ENCODE assay signal across 22 cellular contexts in genomic region chr4:53089940-53090729, GRCh38.
DNase-seq lines count a peak whose midpoint lies in the region; ATAC-seq, FAIRE-seq and TF ChIP-seq lines count a peak whose summit lies in the region.
"Had no signal": no experiment of that assay in that cellular context is flagged by ENCODE, and none has a peak within 500 bp of the region (broad histone marks: within the 10 kb centered on the region; RNA-seq: fewer than 3 reads in every experiment).

No MANE protein-coding gene starts in this region.

- H3K27ac Mint-ChIP-seq in activated CD4-positive, alpha-beta T cell treated with anti-CD3 and anti-CD28 coated beads, Interleukin-2, amount 10 ng/mL, durations not matched to agents 7 days and 5 days, result no peak overlapping the region
- no peak overlapping the region for H3K27ac Mint-ChIP-seq in naive thymus-derived CD4-positive, alpha-beta T cell
- H3K27ac Mint-ChIP-seq: natural killer cell; stimulated activated memory B cell treated with anti-CD40 and anti-IgM and Interleukin-4, amounts not matched to agents 10 μg/mL and 1 μg/mL and 100 μg/mL, for 72 hours; T-cell had no signal

- H3K27me3 ChIP-seq in naive thymus-derived CD4-positive, alpha-beta T cell (ENCODE audit: control insufficient read depth in 2 of 2, insufficient read depth in 2 of 2, low read length in 2 of 2), result no peaks in the 10 kb centered on the region
- H3K27me3 ChIP-seq in suprapubic skin, result no peaks in the 10 kb centered on the region
- H3K27me3 ChIP-seq: tibial artery had no signal

- no peaks in the 10 kb centered on the region for H3K36me3 ChIP-seq in naive thymus-derived CD4-positive, alpha-beta T cell (ENCODE audit: control insufficient read depth in 2 of 3, insufficient read depth in 3 of 3, low read length in 3 of 3)
- no peaks in the 10 kb centered on the region for H3K36me3 ChIP-seq in suprapubic skin
- H3K36me3 ChIP-seq: prostate gland, tibial artery had no signal

- H3K4me1 ChIP-seq in naive thymus-derived CD4-positive, alpha-beta T cell (ENCODE audit: control insufficient read depth in 2 of 2, insufficient read depth in 2 of 2, low read length in 2 of 2), result no peaks in the 10 kb centered on the region
- peaks cover 9% of the 10 kb centered on the region for H3K4me1 ChIP-seq in suprapubic skin
- H3K4me1 ChIP-seq: prostate gland had no signal

- H3K9me3 ChIP-seq in naive thymus-derived CD4-positive, alpha-beta T cell (ENCODE audit: control insufficient read depth in 2 of 3, low read length in 3 of 3), result peaks cover 0 to 5% (median 0%) of the 10 kb centered on the region in 3 experiments
- H3K9me3 ChIP-seq in suprapubic skin, result no peaks in the 10 kb centered on the region
- H3K9me3 ChIP-seq: prostate gland, tibial artery had no signal

- no peaks in the 10 kb centered on the region for H3K4me1 Mint-ChIP-seq in activated CD4-positive, alpha-beta T cell treated with anti-CD3 and anti-CD28 coated beads, Interleukin-2, amount 10 ng/mL, durations not matched to agents 7 days and 5 days
- H3K4me1 Mint-ChIP-seq in naive thymus-derived CD4-positive, alpha-beta T cell, result peaks cover 0 to 6% (median 0%) of the 10 kb centered on the region in 7 donors
- H3K4me1 Mint-ChIP-seq: natural killer cell; stimulated activated memory B cell treated with anti-CD40 and anti-IgM and Interleukin-4, amounts not matched to agents 10 μg/mL and 1 μg/mL and 100 μg/mL, for 72 hours; T-cell had no signal

- FAIRE-seq in endometrium (lab: Jason Lieb, UNC), result peak; percentile 60
- FAIRE-seq: GM19239 had no signal

- H3K36me3 Mint-ChIP-seq in activated CD4-positive, alpha-beta T cell treated with anti-CD3 and anti-CD28 coated beads, Interleukin-2, amount 10 ng/mL, durations not matched to agents 7 days and 5 days (ENCODE audit: low read depth), result peaks cover 2% of the 10 kb centered on the region
- H3K36me3 Mint-ChIP-seq in naive thymus-derived CD4-positive, alpha-beta T cell, result peaks cover 3 to 57% (median 47%) of the 10 kb centered on the region in 5 donors

- no peak overlapping the region for H3K4me3 ChIP-seq in naive thymus-derived CD4-positive, alpha-beta T cell (ENCODE audit: low read length)
- H3K4me3 ChIP-seq in suprapubic skin, result no peak overlapping the region
- H3K4me3 ChIP-seq: prostate gland, tibial artery had no signal

- H3K27me3 Mint-ChIP-seq in activated CD4-positive, alpha-beta T cell treated with anti-CD3 and anti-CD28 coated beads, Interleukin-2, amount 10 ng/mL, durations not matched to agents 7 days and 5 days, result no peaks in the 10 kb centered on the region
- H3K27me3 Mint-ChIP-seq in naive thymus-derived CD4-positive, alpha-beta T cell, result no peaks in the 10 kb centered on the region
- H3K27me3 Mint-ChIP-seq: stimulated activated memory B cell treated with anti-CD40 and anti-IgM and Interleukin-4, amounts not matched to agents 10 μg/mL and 1 μg/mL and 100 μg/mL, for 72 hours; T-cell had no signal

- no peak for TF ChIP-seq POLR2A in suprapubic skin (IDR thresholded peaks at IDR 0.05)

- peak; percentile 15 for DNase-seq in Ammon's horn (ENCODE audit: low spot score)
- DNase-seq in MV-4-11 (lab: John Stamatoyannopoulos, UW), result peak; percentile 60
- peak; percentile 84 for DNase-seq in myocyte (ENCODE audit: low read depth)
- no peak for DNase-seq in activated CD4-positive, alpha-beta T cell treated with anti-CD3 and anti-CD28 coated beads, Interleukin-2, amount 10 ng/mL, durations not matched to agents 7 days and 5 days
- no peak for DNase-seq in naive thymus-derived CD4-positive, alpha-beta T cell
- no peak for DNase-seq in suprapubic skin (ENCODE audit: low spot score in 2 of 2)
- DNase-seq: activated CD8-positive, alpha-beta memory T cell treated with anti-CD3 and anti-CD28 coated beads for 24 hours; central memory CD4-positive, alpha-beta T cell; DND-41; effector CD8-positive, alpha-beta T cell; foreskin melanocyte; KG1; natural killer cell; NCI-H1417; T-cell; tibial artery had no signal

- ATAC-seq in naive thymus-derived CD4-positive, alpha-beta T cell, result no peak
- no peak for ATAC-seq in HG03354 (IDR thresholded peaks at IDR 0.05; ENCODE audit: poor library complexity, severe bottlenecking, unreplicated experiment)
- ATAC-seq: HCT116; natural killer cell; stimulated activated memory B cell treated with anti-CD40 and anti-IgM and Interleukin-4, amounts not matched to agents 10 μg/mL and 1 μg/mL and 100 μg/mL, for 72 hours; T-cell had no signal

- TF ChIP-seq EP300 in suprapubic skin (IDR thresholded peaks at IDR 0.05), result no peak

- H3K4me3 Mint-ChIP-seq in activated CD4-positive, alpha-beta T cell treated with anti-CD3 and anti-CD28 coated beads, Interleukin-2, amount 10 ng/mL, durations not matched to agents 7 days and 5 days, result no peak overlapping the region
- no peak overlapping the region for H3K4me3 Mint-ChIP-seq in naive thymus-derived CD4-positive, alpha-beta T cell
- H3K4me3 Mint-ChIP-seq: natural killer cell; stimulated activated memory B cell treated with anti-CD40 and anti-IgM and Interleukin-4, amounts not matched to agents 10 μg/mL and 1 μg/mL and 100 μg/mL, for 72 hours; T-cell had no signal

- no peak overlapping the region for H3K27ac ChIP-seq in naive thymus-derived CD4-positive, alpha-beta T cell (ENCODE audit: low read depth, low read length)
- H3K27ac ChIP-seq in suprapubic skin, result no peak overlapping the region
- H3K27ac ChIP-seq: prostate gland, tibial artery had no signal

- TF ChIP-seq CTCF in suprapubic skin (IDR thresholded peaks at IDR 0.05), result no peak

- intact Hi-C loops in naive thymus-derived CD4-positive, alpha-beta T cell (cut with micrococcal nuclease), result no loop called here

- CTCF ChIA-PET in activated CD4-positive, alpha-beta T cell treated with anti-CD3 and anti-CD28 coated beads, Interleukin-2, amount 10 ng/mL, durations not matched to agents 7 days and 5 days (lab: Charles Lee), result no interaction called here
- CTCF ChIA-PET in naive thymus-derived CD4-positive, alpha-beta T cell (lab: Charles Lee), result no interaction called here

- H3K9me3 Mint-ChIP-seq in activated CD4-positive, alpha-beta T cell treated with anti-CD3 and anti-CD28 coated beads, Interleukin-2, amount 10 ng/mL, durations not matched to agents 7 days and 5 days, result peaks cover 15% of the 10 kb centered on the region
- peaks cover 8 to 42% (median 12%) of the 10 kb centered on the region in 11 donors for H3K9me3 Mint-ChIP-seq in naive thymus-derived CD4-positive, alpha-beta T cell

- POLR2A ChIA-PET in activated CD4-positive, alpha-beta T cell treated with anti-CD3 and anti-CD28 coated beads, Interleukin-2, amount 10 ng/mL, durations not matched to agents 7 days and 5 days (lab: Charles Lee), result no interaction called here
- POLR2A ChIA-PET in naive thymus-derived CD4-positive, alpha-beta T cell (lab: Charles Lee), result no interaction called here

Comparison
In these comparisons a context has a peak if more than half of its experiments do, and no peak if none do; other contexts are left out.
1. DNase-seq: peak in Ammon's horn (single experiment), MV-4-11 (single experiment) and myocyte (single experiment); none in activated CD4-positive, alpha-beta T cell treated with anti-CD3 and anti-CD28 coated beads, Interleukin-2, amount 10 ng/mL, durations not matched to agents 7 days and 5 days (single experiment), naive thymus-derived CD4-positive, alpha-beta T cell (0 of 9) and suprapubic skin (0 of 2).